ENCODE assay signal across 8 cellular contexts in genomic region chr7:23696916-23697441, GRCh38. TPM values are rescaled to one million over a fixed set of nuclear protein-coding genes. Genes with fewer than 3 reads are reported as not detected.
DNase-seq lines count a peak whose midpoint lies in the region; ATAC-seq and TF ChIP-seq lines count a peak whose summit lies in the region.

No MANE protein-coding gene starts in this region.

- no peak overlapping the region for H3K4me3 ChIP-seq in heart right ventricle

- peaks cover 0 to 74% (median 27%) of the 10 kb centered on the region in 9 donors for H3K36me3 ChIP-seq in heart right ventricle

- intact Hi-C loops in heart right ventricle (cut with DNase I), result no loop called here

- H3K4me1 ChIP-seq in heart right ventricle, result no peaks in the 10 kb centered on the region

- H3K9me3 ChIP-seq in heart right ventricle, result peaks cover 0 to 13% (median 0%) of the 10 kb centered on the region in 11 donors

- ATAC-seq in HG03432 (IDR thresholded peaks at IDR 0.05; ENCODE audit: unreplicated experiment) (peak; percentile 65), heart right ventricle (peak in 2 of 8 donors; percentile 41 to 45)

- DNase-seq in NCI-H510A treated with DMSO at 0.1 percent for 48 hours (lab: John Stamatoyannopoulos, UW) (peak; percentile 27), NCI-H510A (lab: John Stamatoyannopoulos, UW) (no peak), RPMI7951 (ENCODE audit: low read depth) (peak; percentile 76), heart right ventricle (peak; percentile 16 to 49), cortex of kidney (lab: John Stamatoyannopoulos, UW) (no peak)
- DNase-seq in activated T-helper 9 cell treated with anti-CD3 and anti-CD28 coated beads, Interleukin-2, amount 50 U/mL, for 16 hours (ENCODE audit: low read depth), result peak; percentile 35
- peak; percentile 28 to 55 (median 53) for DNase-seq in stimulated activated CD4-positive, alpha-beta T cell treated with anti-CD3 and anti-CD28 coated beads, Interleukin-12 subunit alpha, Interleukin-12 subunit beta, amount 100 ng/mL, for 48 hours (ENCODE audit: low read depth in 2 of 3, low spot score in 1 of 3)

- H3K27ac ChIP-seq in heart right ventricle, result no peak overlapping the region

- no peaks in the 10 kb centered on the region for H3K27me3 ChIP-seq in heart right ventricle

- peak; percentile 29 to 68 (median 59) for TF ChIP-seq CTCF in heart right ventricle (IDR thresholded peaks at IDR 0.05)

- WGBS in heart right ventricle, 2 donors, result 26 to 32% methylated on average over 7 of the region's 7 CpGs

RNA-seq across cellular contexts. Expression of gene STK31, which starts 13.0 kb away (rescaled TPM):
- total RNA-seq in RPMI7951 (2014; rRNA removed; shearing (Covaris generic)), result not detected in 2 replicates
- under 1 TPM in 4 of 10 donors, not detected in 6; 0.11 to 0.72 (median 0.20) TPM for total RNA-seq in heart right ventricle
- polyA plus RNA-seq in heart right ventricle, result under 1 TPM; 0.04 to 0.29 TPM

RNA-seq across cellular contexts. Expression of gene FAM221A, which starts 17.0 kb away (rescaled TPM):
- 0.72 and 1.7 TPM in 2 replicates for total RNA-seq in RPMI7951 (2014; rRNA removed; shearing (Covaris generic))
- 1 to 10 TPM; 1.4 to 5.8 (median 4.2) TPM for total RNA-seq in heart right ventricle
- 1 to 10 TPM; 4.1 to 6.8 TPM for polyA plus RNA-seq in heart right ventricle

Comparison
In these comparisons a context has a peak if more than half of its experiments do, and no peak if none do; other contexts are left out.
1. DNase-seq: peak in NCI-H510A treated with DMSO at 0.1 percent for 48 hours (single experiment), RPMI7951 (single experiment), activated T-helper 9 cell treated with anti-CD3 and anti-CD28 coated beads, Interleukin-2, amount 50 U/mL, for 16 hours (single experiment), heart right ventricle (2 of 2) and stimulated activated CD4-positive, alpha-beta T cell treated with anti-CD3 and anti-CD28 coated beads, Interleukin-12 subunit alpha, Interleukin-12 subunit beta, amount 100 ng/mL, for 48 hours (3 of 3); none in NCI-H510A (single experiment) and cortex of kidney (single experiment).